Comparison of ENCODE assay signal across 12 cellular contexts in genomic region chr19:21256722-21257121, GRCh38.
DNase-seq lines count a peak whose midpoint lies in the region; ATAC-seq and TF ChIP-seq lines count a peak whose summit lies in the region.
"Had no signal": no experiment of that assay in that cellular context is flagged by ENCODE, and none has a peak within 500 bp of the region (broad histone marks: within the 10 kb centered on the region; RNA-seq: fewer than 3 reads in every experiment).

No MANE protein-coding gene starts in this region.

- no peak overlapping the region for H3K27ac Mint-ChIP-seq in CD4-positive, alpha-beta T cell
- H3K27ac Mint-ChIP-seq: activated CD4-positive, alpha-beta memory T cell treated with anti-CD3 and anti-CD28 coated beads for 36 hours had no signal

- H2BK5ac ChIP-seq in trophoblast cell (ENCODE audit: low read depth, low read length, poor library complexity): no peak overlapping the region

- POLR2A ChIA-PET in CD4-positive, alpha-beta T cell (lab: Charles Lee): no interaction called here

- H2BK12ac ChIP-seq in trophoblast cell (ENCODE audit: low read length): no peak overlapping the region

- no peak overlapping the region for H3K9ac ChIP-seq in trophoblast cell (ENCODE audit: low read length)

- DNase-seq in DMS 273 (lab: John Stamatoyannopoulos, UW; ENCODE audit: unreplicated experiment) (peak; percentile 35), DMS 273 treated with DMSO at 0.1 percent for 48 hours (lab: John Stamatoyannopoulos, UW) (no peak), MV-4-11 (lab: John Stamatoyannopoulos, UW) (peak; percentile 37), cerebellar cortex (ENCODE audit: low spot score) (peak; percentile 28), trophoblast cell (peak; percentile 19 to 73), activated gamma-delta T cell treated with Interleukin-2 at 50 U/mL for 16 hours (no peak)
- no peak for DNase-seq in activated naive CD4-positive, alpha-beta T cell treated with Interleukin-2 at 50 U/mL for 16 hours
- no peak for DNase-seq in CD4-positive, alpha-beta T cell
- DNase-seq: activated CD4-positive, alpha-beta memory T cell treated with anti-CD3 and anti-CD28 coated beads for 36 hours; cerebellar nuclear complex; NK-92 treated with Interleukin-12 subunit alpha and Interleukin-12 subunit beta, amount 100 ng/mL, for 24 hours; tibial artery had no signal

- no peak overlapping the region for H4K8ac ChIP-seq in trophoblast cell (ENCODE audit: low read depth, low read length)

- H3K4me2 ChIP-seq in trophoblast cell (ENCODE audit: low read length): no peak overlapping the region

- peaks cover 28% of the 10 kb centered on the region for H3K9me3 ChIP-seq in trophoblast cell (ENCODE audit: insufficient read depth, low read depth, low read length)
- H3K9me3 ChIP-seq in CD4-positive, alpha-beta T cell (ENCODE audit: control insufficient read depth, low read length): no peaks in the 10 kb centered on the region
- H3K9me3 ChIP-seq: tibial artery had no signal

- H3K79me2 ChIP-seq in trophoblast cell (ENCODE audit: control insufficient read depth, insufficient read depth, low read length, poor library complexity): no peaks in the 10 kb centered on the region

- no peaks in the 10 kb centered on the region for H3K9me3 Mint-ChIP-seq in CD4-positive, alpha-beta T cell

- H3K4me1 Mint-ChIP-seq in CD4-positive, alpha-beta T cell (ENCODE audit: low read depth): no peaks in the 10 kb centered on the region

- H3K27ac ChIP-seq in trophoblast cell (ENCODE audit: low read depth, low read length): no peak overlapping the region
- H3K27ac ChIP-seq in CD4-positive, alpha-beta T cell (ENCODE audit: low read depth, low read length): no peak overlapping the region
- H3K27ac ChIP-seq: tibial artery had no signal

- H3K36me3 ChIP-seq in trophoblast cell (ENCODE audit: control insufficient read depth in 1 of 2, insufficient read depth in 2 of 2, low read length in 2 of 2): no peaks in the 10 kb centered on the region
- H3K36me3 ChIP-seq: tibial artery had no signal

- H3K23ac ChIP-seq in trophoblast cell (ENCODE audit: low read length): no peak overlapping the region

- no peak for ATAC-seq in CD4-positive, alpha-beta T cell (ENCODE audit: poor library complexity)

- H4K12ac ChIP-seq in trophoblast cell (ENCODE audit: low read depth, low read length): no peak overlapping the region

- intact Hi-C loops in CD4-positive, alpha-beta T cell (cut with DNase I, micrococcal nuclease): no loop called here

- H2BK120ac ChIP-seq in trophoblast cell (ENCODE audit: insufficient read depth, low read length, poor library complexity): no peak overlapping the region

- H3K79me1 ChIP-seq in trophoblast cell (ENCODE audit: low read length): no peaks in the 10 kb centered on the region

- WGBS in trophoblast cell (ENCODE audit: extremely low coverage, insufficient coverage, insufficient read length): no CpG with 5 or more reads among the region's 1 CpG

- no peaks in the 10 kb centered on the region for H3K4me1 ChIP-seq in trophoblast cell (ENCODE audit: control insufficient read depth in 1 of 2, insufficient read depth in 2 of 2, low read length in 2 of 2)
- H3K4me1 ChIP-seq: tibial artery had no signal

- no peak overlapping the region for H2AK5ac ChIP-seq in trophoblast cell (ENCODE audit: low read length)

- H3K4ac ChIP-seq in trophoblast cell (ENCODE audit: low read depth, low read length): no peak overlapping the region

- no peaks in the 10 kb centered on the region for H3K27me3 Mint-ChIP-seq in CD4-positive, alpha-beta T cell
- H3K27me3 Mint-ChIP-seq: activated CD4-positive, alpha-beta memory T cell treated with anti-CD3 and anti-CD28 coated beads for 36 hours had no signal

- no peak overlapping the region for H3K4me3 Mint-ChIP-seq in CD4-positive, alpha-beta T cell
- H3K4me3 Mint-ChIP-seq: activated CD4-positive, alpha-beta memory T cell treated with anti-CD3 and anti-CD28 coated beads for 36 hours had no signal

- H4K91ac ChIP-seq in trophoblast cell (ENCODE audit: low read depth, low read length): no peak overlapping the region

- H3K18ac ChIP-seq in trophoblast cell (ENCODE audit: low read length): no peak overlapping the region

- no peak overlapping the region for H2AFZ ChIP-seq in trophoblast cell (ENCODE audit: insufficient read depth, low read length, poor library complexity)

- no peak overlapping the region for H3K4me3 ChIP-seq in trophoblast cell (ENCODE audit: low read depth, low read length)
- H3K4me3 ChIP-seq: tibial artery had no signal

- H3K27me3 ChIP-seq in trophoblast cell (ENCODE audit: insufficient read depth, low read length): no peaks in the 10 kb centered on the region
- H3K27me3 ChIP-seq in CD4-positive, alpha-beta T cell (ENCODE audit: control insufficient read depth, insufficient read depth, low read length): no peaks in the 10 kb centered on the region
- H3K27me3 ChIP-seq: tibial artery had no signal

- TF ChIP-seq CTCF in CD4-positive, alpha-beta T cell (IDR thresholded peaks at IDR 0.05): no peak

- CTCF ChIA-PET in CD4-positive, alpha-beta T cell (lab: Charles Lee): no interaction called here

- H3K36me3 Mint-ChIP-seq in CD4-positive, alpha-beta T cell (ENCODE audit: low read depth): no peaks in the 10 kb centered on the region
- H3K36me3 Mint-ChIP-seq: activated CD4-positive, alpha-beta memory T cell treated with anti-CD3 and anti-CD28 coated beads for 36 hours had no signal

- no peak overlapping the region for H3K14ac ChIP-seq in trophoblast cell (ENCODE audit: low read length)

Comparison
In these comparisons a context has a peak if more than half of its experiments do, and no peak if none do; other contexts are left out.
1. DNase-seq: peak in DMS 273 (single experiment), MV-4-11 (single experiment), cerebellar cortex (single experiment) and trophoblast cell (2 of 2); none in DMS 273 treated with DMSO at 0.1 percent for 48 hours (single experiment), activated naive CD4-positive, alpha-beta T cell treated with Interleukin-2 at 50 U/mL for 16 hours (single experiment), activated gamma-delta T cell treated with Interleukin-2 at 50 U/mL for 16 hours (single experiment) and CD4-positive, alpha-beta T cell (0 of 10).